ENCODE assay signal across 9 cellular contexts in genomic region chr5:139422307-139422893, GRCh38. TPM values are rescaled to one million over a fixed set of nuclear protein-coding genes. Genes with fewer than 3 reads are reported as not detected.
DNase-seq lines count a peak whose midpoint lies in the region; ATAC-seq, FAIRE-seq and TF ChIP-seq lines count a peak whose summit lies in the region.
"Had no signal": no experiment of that assay in that cellular context is flagged by ENCODE, and none has a peak within 500 bp of the region (broad histone marks: within the 10 kb centered on the region; RNA-seq: fewer than 3 reads in every experiment).

No MANE protein-coding gene starts in this region.

- H3K9me3 Mint-ChIP-seq in activated T-cell treated with anti-CD3 and anti-CD28 coated beads, Interleukin-2, amount 50 U/mL, for 4 hours = no peaks in the 10 kb centered on the region

- H3K36me3 Mint-ChIP-seq in activated T-cell treated with anti-CD3 and anti-CD28 coated beads, Interleukin-2, amount 50 U/mL, for 4 hours (ENCODE audit: insufficient read depth) = peaks cover 30% of the 10 kb centered on the region

- H3K4me3 ChIP-seq in NT2/D1 (ENCODE audit: insufficient read length, low read depth) = no peak overlapping the region
- no peak overlapping the region for H3K4me3 ChIP-seq in ovary

- no peak for TF ChIP-seq POLR2A in ovary (IDR thresholded peaks at IDR 0.05)

- DNase-seq in GM04503 (ENCODE audit: low read depth) (peak; percentile 27), HPDE6-E6E7 (ENCODE audit: extremely low spot score) (peak; percentile 76), NT2/D1 (ENCODE audit: low read depth, low spot score) (peak; percentile 40), foreskin melanocyte (peak; percentile 57), ovary (peak in 1 of 5 donors; percentile 48)
- peak; percentile 36 for DNase-seq in activated T-cell treated with anti-CD3 and anti-CD28 coated beads, Interleukin-2, amount 50 U/mL, for 4 hours

- no peak for TF ChIP-seq EP300 in ovary (IDR thresholded peaks at IDR 0.05)

- no peaks in the 10 kb centered on the region for H3K27me3 Mint-ChIP-seq in activated T-cell treated with anti-CD3 and anti-CD28 coated beads, Interleukin-2, amount 50 U/mL, for 4 hours (ENCODE audit: low read depth)

- H3K4me1 ChIP-seq in NT2/D1 (ENCODE audit: insufficient read depth, insufficient read length) (no peaks in the 10 kb centered on the region), ovary (ENCODE audit: insufficient read depth) (peaks cover 1% of the 10 kb centered on the region)

- FAIRE-seq in A204.1 (lab: Jason Lieb, UNC) = peak; percentile 90

- peak; percentile 55 to 66 (median 58) for TF ChIP-seq CTCF in ovary (IDR thresholded peaks at IDR 0.05)

- H3K4me1 Mint-ChIP-seq in activated T-cell treated with anti-CD3 and anti-CD28 coated beads, Interleukin-2, amount 50 U/mL, for 4 hours (ENCODE audit: low read depth) = peaks cover 5% of the 10 kb centered on the region

- H3K4me3 Mint-ChIP-seq in activated T-cell treated with anti-CD3 and anti-CD28 coated beads, Interleukin-2, amount 50 U/mL, for 4 hours = no peak overlapping the region

- no peak overlapping the region for H3K27ac ChIP-seq in ovary

- WGBS in ovary, 3 donors = 42 to 49% (median 45%) methylated on average over 5 of the region's 5 CpGs

- H3K36me3 ChIP-seq in NT2/D1 (ENCODE audit: insufficient read depth, insufficient read length, low read length) = peaks cover 47% of the 10 kb centered on the region
- H3K36me3 ChIP-seq in ovary = no peaks in the 10 kb centered on the region

- ATAC-seq in activated T-cell treated with anti-CD3 and anti-CD28 coated beads, Interleukin-2, amount 50 U/mL, for 4 hours = peak; percentile 93 to 95
- ATAC-seq in HG03469 (IDR thresholded peaks at IDR 0.05; ENCODE audit: unreplicated experiment) = no peak

- H3K9ac ChIP-seq in NT2/D1 (ENCODE audit: insufficient read length, low read depth) = no peak overlapping the region

- no peaks in the 10 kb centered on the region for H3K27me3 ChIP-seq in NT2/D1 (ENCODE audit: insufficient read depth, insufficient read length)
- H3K27me3 ChIP-seq in ovary = no peaks in the 10 kb centered on the region

- intact Hi-C loops in ovary (cut with DNase I) = loop anchor here (1.0 to 10.0 kb wide), 5 partner anchors 91 to 342 kb away; no protein-coding TSS in a partner anchor

- H3K9me3 ChIP-seq in NT2/D1 (ENCODE audit: insufficient read depth, low read length) (no peaks in the 10 kb centered on the region), ovary (no peaks in the 10 kb centered on the region)

RNA-seq across cellular contexts. Expression of gene DNAJC18, which starts 16.9 kb away (rescaled TPM):
- 10 to 100 TPM; 22.7 to 32.8 (median 26.2) TPM for total RNA-seq in activated T-cell treated with anti-CD3 and anti-CD28 coated beads, Interleukin-2, amount 50 U/mL, for 4 hours
- total RNA-seq in ovary = 10 to 100 TPM in 6 of 7 donors, 1 to 10 TPM in 1; 5.2 to 31.0 (median 22.4) TPM
- 10 to 100 TPM; 11.1 to 35.6 TPM for polyA plus RNA-seq in ovary

RNA-seq across cellular contexts. Expression of gene SPATA24, which starts 18.5 kb away (rescaled TPM):
- total RNA-seq in activated T-cell treated with anti-CD3 and anti-CD28 coated beads, Interleukin-2, amount 50 U/mL, for 4 hours = 1 to 10 TPM; 2.4 to 3.6 (median 2.6) TPM
- total RNA-seq in ovary = 1 to 10 TPM; 2.1 to 4.7 (median 3.3) TPM
- 1 to 10 TPM; 6.5 to 6.7 TPM for polyA plus RNA-seq in ovary

RNA-seq across cellular contexts. Expression of gene PROB1, which starts 27.5 kb away (rescaled TPM):
- total RNA-seq in activated T-cell treated with anti-CD3 and anti-CD28 coated beads, Interleukin-2, amount 50 U/mL, for 4 hours = 1 to 10 TPM; 2.2 to 4.8 (median 4.1) TPM
- 1 to 10 TPM in 4 of 7 donors, under 1 TPM in 3; 0.60 to 2.0 (median 1.0) TPM for total RNA-seq in ovary
- polyA plus RNA-seq in ovary = 1 to 10 TPM in 1 of 2 donors, under 1 TPM in 1; 0.65 to 1.0 TPM

RNA-seq across cellular contexts. Expression of gene MZB1, which starts 32.7 kb away (rescaled TPM):
- 1 to 10 TPM; 1.8 to 5.0 (median 2.5) TPM for total RNA-seq in activated T-cell treated with anti-CD3 and anti-CD28 coated beads, Interleukin-2, amount 50 U/mL, for 4 hours
- total RNA-seq in ovary = 1 to 10 TPM in 3 of 7 donors, under 1 TPM in 3, not detected in 1; 0.50 to 1.8 (median 1.2) TPM
- 1 to 10 TPM in 1 of 2 donors, under 1 TPM in 1; 0.91 to 1.7 TPM for polyA plus RNA-seq in ovary

RNA-seq across cellular contexts. Expression of gene SLC23A1, which starts 39.3 kb away (rescaled TPM):
- total RNA-seq in activated T-cell treated with anti-CD3 and anti-CD28 coated beads, Interleukin-2, amount 50 U/mL, for 4 hours = not detected
- total RNA-seq in ovary = 10 to 100 TPM in 1 of 7 donors, 1 to 10 TPM in 3, under 1 TPM in 1, not detected in 2; 0.10 to 14.5 (median 1.2) TPM
- polyA plus RNA-seq in ovary = under 1 TPM in 1 of 2 donors, not detected in 1; 0.05 TPM
- total RNA-seq: skeletal muscle tissue had no signal
